8 cellular contexts compared by ENCODE assay signal in the genomic region with DNA sequence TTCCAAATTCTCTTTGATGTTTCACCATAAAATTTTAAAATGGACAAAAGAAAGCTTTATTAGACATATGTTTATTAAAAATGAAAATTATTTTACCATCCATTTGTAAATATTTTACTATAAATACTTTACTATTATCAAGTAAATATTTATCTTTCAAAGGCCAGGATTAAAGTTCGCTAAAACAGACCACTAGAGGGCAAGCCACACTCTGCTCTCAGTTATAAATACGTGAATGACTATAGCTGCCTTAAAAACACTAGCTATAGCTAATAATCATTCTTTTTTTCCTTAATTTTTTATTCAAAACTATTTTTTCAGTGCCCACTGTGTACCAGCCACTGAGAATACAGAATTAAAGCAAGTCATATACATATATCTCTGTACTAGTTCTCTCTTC. TPM values are rescaled to one million over a fixed set of nuclear protein-coding genes. Genes with fewer than 3 reads are reported as not detected.
DNase-seq lines count a peak whose midpoint lies in the region; ATAC-seq, FAIRE-seq and TF ChIP-seq lines count a peak whose summit lies in the region.

No MANE protein-coding gene starts in this region.

- ATAC-seq in GM18861 (IDR thresholded peaks at IDR 0.05; ENCODE audit: unreplicated experiment) (peak; percentile 60), HG03432 (IDR thresholded peaks at IDR 0.05; ENCODE audit: unreplicated experiment) (no peak), GM18517 (IDR thresholded peaks at IDR 0.05; ENCODE audit: unreplicated experiment) (no peak)

- H3K9me3 ChIP-seq in prostate gland = no peaks in the 10 kb centered on the region

- no peak overlapping the region for H3K27ac ChIP-seq in prostate gland

- FAIRE-seq in colon (lab: Jason Lieb, UNC) = peak; percentile 49

- TF ChIP-seq CTCF in NB4 (IDR thresholded peaks at IDR 0.05; ENCODE audit: low read depth, low read length) (peak; percentile 45), prostate gland (IDR thresholded peaks at IDR 0.05) (peak; percentile 18 to 67 (median 58))

- intact Hi-C loops in prostate gland (cut with DNase I) = no loop called here

- no peaks in the 10 kb centered on the region for H3K36me3 ChIP-seq in prostate gland

- 12% methylated on average over 2 of the region's 2 CpGs for WGBS in prostate gland

- DNase-seq in NB4 (ENCODE audit: low read depth) (peak; percentile 26), prostate gland (ENCODE audit: low spot score) (no peak), HuH-7.5 (ENCODE audit: low spot score) (no peak), T-helper 9 cell (no peak)

- TF ChIP-seq POLR2A in NB4 (IDR thresholded peaks at IDR 0.05; ENCODE audit: extremely low read depth, insufficient read length) (no peak), prostate gland (IDR thresholded peaks at IDR 0.05) (no peak)

- no peaks in the 10 kb centered on the region for H3K27me3 ChIP-seq in prostate gland (replicated peaks; ENCODE audit: insufficient read depth)

- H3K4me1 ChIP-seq in prostate gland (replicated peaks) = no peaks in the 10 kb centered on the region

- H3K4me3 ChIP-seq in NB4 (ENCODE audit: low read depth, low read length) (no peak overlapping the region), prostate gland (no peak overlapping the region)

RNA-seq across cellular contexts. Expression of a gene that starts 38.6 kb away (rescaled TPM):
- 10 to 100 TPM in 1 of 2 donors, 1 to 10 TPM in 1; 1.8 to 15.5 TPM for total RNA-seq in prostate gland
